In the genomic region with DNA sequence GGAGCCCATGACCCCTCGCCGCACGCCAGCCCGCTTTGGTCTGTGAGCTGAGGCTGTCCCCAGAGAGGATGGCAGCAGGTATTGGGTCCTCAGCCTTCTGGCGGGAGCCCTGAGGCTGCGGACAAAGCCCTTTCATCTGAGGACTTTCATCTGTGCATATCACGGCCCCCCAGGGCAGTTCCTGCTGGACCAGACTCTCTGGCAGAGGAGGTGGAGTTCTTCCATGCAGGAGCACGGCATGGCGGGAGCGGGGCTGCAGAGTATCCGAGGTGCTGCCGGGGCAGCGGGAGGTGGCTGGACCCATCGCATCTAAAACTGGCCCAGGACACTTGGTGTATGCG, we compare ENCODE assay signal across 30 cellular contexts. TPM values are rescaled to one million over a fixed set of nuclear protein-coding genes. Genes with fewer than 3 reads are reported as not detected.
"Had no signal": no experiment of that assay in that cellular context is flagged by ENCODE, and none has a peak within 500 bp of the region (broad histone marks: within the 10 kb centered on the region; RNA-seq: fewer than 3 reads in every experiment).

No MANE protein-coding gene starts in this region.

- FAIRE-seq: keratinocyte, pancreas, small intestine, TTC549 had no signal

- H3K4me1 ChIP-seq: breast epithelium, pancreas, psoas muscle, sigmoid colon, suprapubic skin, tibial nerve had no signal

- H3K27ac ChIP-seq: breast epithelium, neutrophil, pancreas, psoas muscle, sigmoid colon, suprapubic skin, tibial nerve, WERI-Rb-1 had no signal

- H3K27me3 ChIP-seq: breast epithelium, neutrophil, pancreas, sigmoid colon, suprapubic skin, tibial nerve had no signal

- ATAC-seq: activated CD4-positive, CD25-positive, alpha-beta regulatory T cell treated with anti-CD3 and anti-CD28 coated beads, Interleukin-2, amount 50 U/mL, for 24 hours; activated naive CD8-positive, alpha-beta T cell treated with anti-CD3 and anti-CD28 coated beads, Interleukin-2, amount 50 U/mL, for 24 hours; activated T-cell treated with anti-CD3 and anti-CD28 coated beads, Interleukin-2, amount 50 U/mL, for 4 hours; activated T-helper 17 cell treated with anti-CD3 and anti-CD28 coated beads, Interleukin-2, amount 50 U/mL, for 72 hours; esophagus mucosa; left colon; natural killer cell treated with Interleukin-12 subunit alpha and Interleukin-12 subunit beta and Interleukin-15 and Interleukin-18, amount 100 ng/mL, for 72 hours; stimulated activated naive B cell treated with anti-CD40 and anti-IgM and Interleukin-4, amounts not matched to agents 10 μg/mL and 1 μg/mL and 100 μg/mL, for 72 hours had no signal

- DNase-seq: activated CD4-positive, alpha-beta T cell treated with anti-CD3 and anti-CD28 coated beads for 48 hours; activated CD4-positive, alpha-beta T cell treated with anti-CD3 and anti-CD28 coated beads, Interleukin-2, amount 50 U/mL, for 48 hours; activated gamma-delta T cell treated with Interleukin-2 at 50 U/mL for 16 hours; activated naive CD4-positive, alpha-beta T cell treated with anti-CD3 and anti-CD28 coated beads, Interleukin-2, amount 50 U/mL, for 16 hours; activated naive CD8-positive, alpha-beta T cell treated with anti-CD3 and anti-CD28 coated beads, Interleukin-2, amount 50 U/mL, for 24 hours; activated T-cell treated with anti-CD3 and anti-CD28 coated beads, Interleukin-2, amount 50 U/mL, for 4 hours; central memory CD4-positive, alpha-beta T cell; foreskin fibroblast; hippocampal formation; left colon; pancreas; psoas muscle; sigmoid colon; small intestine; stimulated activated CD4-positive, alpha-beta T cell treated with anti-CD3 and anti-CD28 coated beads, Interleukin-2, amount 100 ng/mL, for 24 hours; stimulated activated naive B cell treated with anti-CD40 and anti-IgM and Interleukin-4, amounts not matched to agents 10 μg/mL and 1 μg/mL and 100 μg/mL, for 72 hours; T-helper 9 cell; WERI-Rb-1 had no signal

- H3K9me3 ChIP-seq: breast epithelium, neutrophil, pancreas, psoas muscle, sigmoid colon, suprapubic skin had no signal

- H3K4me3 ChIP-seq: breast epithelium, pancreas, psoas muscle, sigmoid colon, suprapubic skin, tibial nerve had no signal

RNA-seq across cellular contexts. Expression of a gene that starts 49.4 kb away (rescaled TPM):
- total RNA-seq: activated T-cell treated with anti-CD3 and anti-CD28 coated beads, Interleukin-2, amount 50 U/mL, for 4 hours; activated T-helper 17 cell treated with anti-CD3 and anti-CD28 coated beads, Interleukin-2, amount 50 U/mL, for 72 hours; esophagus mucosa; left colon; myocyte; natural killer cell treated with Interleukin-12 subunit alpha and Interleukin-12 subunit beta and Interleukin-15 and Interleukin-18, amount 100 ng/mL, for 72 hours; pancreas; ureter had no signal
- polyA plus RNA-seq: keratinocyte had no signal

RNA-seq across cellular contexts. Expression of a gene that starts 58.1 kb away (rescaled TPM):
- total RNA-seq: activated T-helper 17 cell treated with anti-CD3 and anti-CD28 coated beads, Interleukin-2, amount 50 U/mL, for 72 hours; left colon; myocyte; natural killer cell treated with Interleukin-12 subunit alpha and Interleukin-12 subunit beta and Interleukin-15 and Interleukin-18, amount 100 ng/mL, for 72 hours had no signal

RNA-seq across cellular contexts. Expression of a gene that starts 59.5 kb away (rescaled TPM):
- total RNA-seq: myocyte had no signal
